ENCODE assay signal across 8 cellular contexts in genomic region chr17:75132018-75133000, GRCh38. TPM values are rescaled to one million over a fixed set of nuclear protein-coding genes. Genes with fewer than 3 reads are reported as not detected.
DNase-seq lines count a peak whose midpoint lies in the region; ATAC-seq and TF ChIP-seq lines count a peak whose summit lies in the region.
"Not testable (repeated sequence)": the region's sequence is repeated elsewhere in the genome, so short reads cannot be mapped to it uniquely, and the experiment has no call there.

No MANE protein-coding gene starts in this region.

- peaks cover 30% of the 10 kb centered on the region for H3K4me1 Mint-ChIP-seq in activated CD4-positive, alpha-beta T cell treated with anti-CD3 and anti-CD28 coated beads, Interleukin-2, amount 10 ng/mL, durations not matched to agents 7 days and 5 days

- TSS peak; percentile 61 for BruUV-seq in mammary epithelial cell (replicated peaks; lab: Mats Ljungman, UMichigan)

- CTCF ChIA-PET in activated CD4-positive, alpha-beta T cell treated with anti-CD3 and anti-CD28 coated beads, Interleukin-2, amount 10 ng/mL, durations not matched to agents 7 days and 5 days (lab: Charles Lee): interaction anchor here (0.6 to 13.8 kb wide), 20 partner anchors 9 to 1786 kb away, joined by 3 to 150 read pairs (median 4); partner anchors contain the start of gene MIF4GD
- CTCF ChIA-PET in mammary epithelial cell (lab: Charles Lee; ENCODE audit: low non-redundant PET): interaction anchor here (1.7 kb wide), 1 partner anchor 18 kb away, joined by 8 read pairs; no protein-coding TSS in a partner anchor

- dilution Hi-C loops in mammary epithelial cell (cut with HindIII; ENCODE audit: low sequenced_read_pairs): not testable (repeated sequence)

- in situ Hi-C loops in mammary epithelial cell (cut with MboI; ENCODE audit: low sequenced_read_pairs in 2 of 2): not testable (repeated sequence)

- H3K4me2 ChIP-seq in mammary epithelial cell (ENCODE audit: insufficient read depth, low read depth, low read length): peak overlapping the region; percentile 96
- peak overlapping the region; percentile 59 for H3K4me2 ChIP-seq in mesendoderm (ENCODE audit: low read length)

- peak overlapping the region; percentile 85 for H2AFZ ChIP-seq in mammary epithelial cell (ENCODE audit: low read depth, low read length)

- not testable (repeated sequence) for H4K20me1 ChIP-seq in mammary epithelial cell (ENCODE audit: insufficient read depth, low read length)

- WGBS in mammary epithelial cell (ENCODE audit: low coverage, missing lambda C conversion rate): 77% methylated on average over 22 of the region's 40 CpGs
- no CpG with 5 or more reads among the region's 40 CpGs for WGBS in mesendoderm (ENCODE audit: extremely low coverage, insufficient coverage, low lambda C conversion rate)
- WGBS in sigmoid colon, 2 donors: 79 to 81% methylated on average over 40 of the region's 40 CpGs
- WGBS in aorta, 2 donors: 80 to 82% methylated on average over 39 to 40 of the region's 40 CpGs

- TF ChIP-seq POLR2A in sigmoid colon (IDR thresholded peaks at IDR 0.05): not testable (repeated sequence)

- TF ChIP-seq EP300 in sigmoid colon (IDR thresholded peaks at IDR 0.05): not testable (repeated sequence)

- H3K56ac ChIP-seq in mesendoderm (ENCODE audit: low read length): peak overlapping the region; percentile 90

- H3K79me2 ChIP-seq in mammary epithelial cell (ENCODE audit: insufficient read depth, low read length): peaks cover 42% of the 10 kb centered on the region
- not testable (repeated sequence) for H3K79me2 ChIP-seq in mesendoderm (ENCODE audit: control insufficient read depth, insufficient read depth, low read length)

- not testable (repeated sequence) for H3K23ac ChIP-seq in mesendoderm (ENCODE audit: low read length)

- peak overlapping the region; percentile 69 for H3K18ac ChIP-seq in mesendoderm (ENCODE audit: low read length)

- not testable (repeated sequence) for H3K9me3 Mint-ChIP-seq in activated CD4-positive, alpha-beta T cell treated with anti-CD3 and anti-CD28 coated beads, Interleukin-2, amount 10 ng/mL, durations not matched to agents 7 days and 5 days

- peak overlapping the region; percentile 78 for H3K4me3 Mint-ChIP-seq in activated CD4-positive, alpha-beta T cell treated with anti-CD3 and anti-CD28 coated beads, Interleukin-2, amount 10 ng/mL, durations not matched to agents 7 days and 5 days

- H2BK120ac ChIP-seq in mesendoderm (ENCODE audit: low read depth, low read length): not testable (repeated sequence)

- H3K9me3 ChIP-seq in mammary epithelial cell (replicated peaks; ENCODE audit: insufficient read depth, low read length); sigmoid colon; aorta (ENCODE audit: control insufficient read depth, low read length): not testable (repeated sequence)

- not testable (repeated sequence) for H3K27me3 ChIP-seq in GM06990 (replicated peaks; ENCODE audit: control insufficient read depth, insufficient read depth, low read length); mammary epithelial cell (ENCODE audit: insufficient read depth, low read length); foreskin keratinocyte; mesendoderm (ENCODE audit: insufficient read depth, low read length, poor library complexity); sigmoid colon; aorta (ENCODE audit: control insufficient read depth in 1 of 2, insufficient read depth in 2 of 2, low read length in 1 of 2)

- peaks cover 25% of the 10 kb centered on the region for H3K4me1 ChIP-seq in mammary epithelial cell (ENCODE audit: insufficient read depth, low read length)
- H3K4me1 ChIP-seq in foreskin keratinocyte; mesendoderm (ENCODE audit: control insufficient read depth, low read depth, low read length); aorta (ENCODE audit: control insufficient read depth in 1 of 2, insufficient read depth in 2 of 2, low read length in 2 of 2): not testable (repeated sequence)
- H3K4me1 ChIP-seq in sigmoid colon: peaks cover 0 to 23% (median 11%) of the 10 kb centered on the region in 4 donors

- H3K36me3 Mint-ChIP-seq in activated CD4-positive, alpha-beta T cell treated with anti-CD3 and anti-CD28 coated beads, Interleukin-2, amount 10 ng/mL, durations not matched to agents 7 days and 5 days (ENCODE audit: low read depth): peaks cover 20% of the 10 kb centered on the region

- H3K4ac ChIP-seq in mesendoderm (ENCODE audit: low read depth, low read length): peak overlapping the region; percentile 87

- TF ChIP-seq CTCF in GM06990 (IDR thresholded peaks at IDR 0.05; ENCODE audit: insufficient read depth, low read length, poor library complexity, severe bottlenecking); mammary epithelial cell (conservative IDR thresholded peaks at IDR 0.05 in 1 of 2, IDR thresholded peaks at IDR 0.05 in 1 of 2; ENCODE audit: extremely low read depth in 1 of 2, insufficient read depth in 1 of 2, low read depth in 1 of 2, low read length in 2 of 2); foreskin keratinocyte (conservative IDR thresholded peaks at IDR 0.05); sigmoid colon (IDR thresholded peaks at IDR 0.05): not testable (repeated sequence)

- peaks cover 18% of the 10 kb centered on the region for H3K36me3 ChIP-seq in GM06990 (ENCODE audit: control insufficient read depth, insufficient read depth, low read length)
- not testable (repeated sequence) for H3K36me3 ChIP-seq in mammary epithelial cell (ENCODE audit: insufficient read depth, low read length); mesendoderm (ENCODE audit: control insufficient read depth, insufficient read depth, low read length); aorta (ENCODE audit: control insufficient read depth in 1 of 2, insufficient read depth in 2 of 2, low read length in 1 of 2)
- peaks cover 0 to 19% (median 5%) of the 10 kb centered on the region in 4 donors for H3K36me3 ChIP-seq in sigmoid colon

- DNase-seq in GM06990 (ENCODE audit: extremely low read depth, insufficient read length); activated CD4-positive, alpha-beta T cell treated with anti-CD3 and anti-CD28 coated beads, Interleukin-2, amount 10 ng/mL, durations not matched to agents 7 days and 5 days; mammary epithelial cell; foreskin keratinocyte; mesendoderm; sigmoid colon; aorta: not testable (repeated sequence)
- peak; percentile 24 for DNase-seq in NCI-H2171 (lab: John Stamatoyannopoulos, UW)

- H4K8ac ChIP-seq in mesendoderm (ENCODE audit: low read depth, low read length): peak overlapping the region; percentile 96

- H3K27ac ChIP-seq in mammary epithelial cell (ENCODE audit: insufficient read depth, low read depth, low read length): peak overlapping the region; percentile 67
- H3K27ac ChIP-seq in foreskin keratinocyte: peak overlapping the region; percentile 71
- H3K27ac ChIP-seq in mesendoderm (ENCODE audit: low read depth, low read length): peak overlapping the region; percentile 96
- H3K27ac ChIP-seq in sigmoid colon: peak overlapping the region; percentile 88 to 91 (median 88)
- H3K27ac ChIP-seq in aorta (ENCODE audit: low read depth in 1 of 2, low read length in 2 of 2): peak overlapping the region; percentile 16 to 78

- not testable (repeated sequence) for ATAC-seq in foreskin keratinocyte; aorta (ENCODE audit: low FRiP score)

- peak overlapping the region; percentile 88 for H3K27ac Mint-ChIP-seq in activated CD4-positive, alpha-beta T cell treated with anti-CD3 and anti-CD28 coated beads, Interleukin-2, amount 10 ng/mL, durations not matched to agents 7 days and 5 days

- POLR2A ChIA-PET in activated CD4-positive, alpha-beta T cell treated with anti-CD3 and anti-CD28 coated beads, Interleukin-2, amount 10 ng/mL, durations not matched to agents 7 days and 5 days (lab: Charles Lee): interaction anchor here (1.1 kb wide), 1 partner anchor 19 kb away, joined by 3 read pairs; no protein-coding TSS in a partner anchor

- not testable (repeated sequence) for H2BK15ac ChIP-seq in mesendoderm (replicated peaks; ENCODE audit: low read depth)

- not testable (repeated sequence) for H2AK5ac ChIP-seq in mesendoderm (ENCODE audit: low read length)

- H3K79me1 ChIP-seq in mesendoderm (ENCODE audit: low read length): not testable (repeated sequence)

- intact Hi-C loops in mammary epithelial cell (cut with micrococcal nuclease): loop anchor here (5.0 kb wide), 1 partner anchor 170 kb away; no protein-coding TSS in a partner anchor
- intact Hi-C loops in sigmoid colon (cut with DNase I): loop anchor here (5.0 kb wide), 1 partner anchor 50 kb away; the partner anchor contains the start of gene SUMO2
- intact Hi-C loops in aorta (cut with DNase I): not testable (repeated sequence)

- H4K5ac ChIP-seq in mesendoderm (ENCODE audit: low read length): not testable (repeated sequence)

- H3K4me3 ChIP-seq in GM06990 (replicated peaks; ENCODE audit: low read depth, low read length): peak overlapping the region; percentile 87
- H3K4me3 ChIP-seq in mammary epithelial cell (replicated peaks in 1 of 3; ENCODE audit: insufficient read depth in 1 of 3, low read depth in 2 of 3, low read length in 3 of 3): peak overlapping the region; percentile 72 to 97 (median 87)
- H3K4me3 ChIP-seq in mesendoderm (ENCODE audit: low read length): peak overlapping the region; percentile 30
- H3K4me3 ChIP-seq in sigmoid colon: peak overlapping the region; percentile 68 to 86 (median 74)
- peak overlapping the region; percentile 50 to 66 for H3K4me3 ChIP-seq in aorta (ENCODE audit: low read length in 2 of 2)

- H3K9ac ChIP-seq in mammary epithelial cell (ENCODE audit: insufficient read depth, low read length) (peak overlapping the region; percentile 72), mesendoderm (ENCODE audit: low read length) (peak overlapping the region; percentile 88)

- H3K27me3 Mint-ChIP-seq in activated CD4-positive, alpha-beta T cell treated with anti-CD3 and anti-CD28 coated beads, Interleukin-2, amount 10 ng/mL, durations not matched to agents 7 days and 5 days: not testable (repeated sequence)

- not testable (repeated sequence) for H2BK5ac ChIP-seq in mesendoderm (ENCODE audit: low read length)

RNA-seq across cellular contexts. Expression of gene NT5C, which starts 0.8 kb away (rescaled TPM):
- 10 to 100 TPM; 45.2 to 50.4 TPM for total RNA-seq in activated CD4-positive, alpha-beta T cell treated with anti-CD3 and anti-CD28 coated beads, Interleukin-2, amount 10 ng/mL, durations not matched to agents 7 days and 5 days
- total RNA-seq in mammary epithelial cell: 10 to 100 TPM; 45.7 to 65.7 TPM
- 37.9 TPM for polyA plus RNA-seq in mammary epithelial cell
- 27.5 TPM for polyA minus RNA-seq in mammary epithelial cell
- 76.5 and 76.8 TPM in 2 replicates for total RNA-seq in foreskin keratinocyte
- 109 and 111 TPM in 2 replicates for polyA plus RNA-seq in foreskin keratinocyte
- 52.7 TPM for polyA plus RNA-seq in mesendoderm (2013, experiment 1 of 2)
- 50.6 TPM for polyA plus RNA-seq in mesendoderm (2013, experiment 2 of 2)
- 100 to 1,000 TPM in 1 of 4 donors, 10 to 100 TPM in 3; 60.7 to 109 (median 82.4) TPM for total RNA-seq in sigmoid colon
- 100 to 1,000 TPM; 102 to 116 (median 110) TPM for polyA plus RNA-seq in sigmoid colon
- 10 to 100 TPM; 24.7 to 29.6 TPM for total RNA-seq in aorta
- polyA plus RNA-seq in aorta: 10 to 100 TPM; 28.7 to 93.0 TPM

RNA-seq across cellular contexts. Expression of gene JPT1, which starts 22.0 kb away (rescaled TPM):
- 100 to 1,000 TPM; 277 to 280 TPM for total RNA-seq in activated CD4-positive, alpha-beta T cell treated with anti-CD3 and anti-CD28 coated beads, Interleukin-2, amount 10 ng/mL, durations not matched to agents 7 days and 5 days
- total RNA-seq in mammary epithelial cell (100 to 1,000 TPM; 107 to 223 TPM), foreskin keratinocyte (463 and 622 TPM in 2 replicates), sigmoid colon (10 to 100 TPM; 17.5 to 19.1 (median 18.8) TPM), aorta (10 to 100 TPM; 16.0 to 18.3 TPM)
- polyA plus RNA-seq in mammary epithelial cell (280 TPM), foreskin keratinocyte (705 and 905 TPM in 2 replicates), sigmoid colon (100 to 1,000 TPM; 361 to 627 (median 471) TPM), aorta (100 to 1,000 TPM in 1 of 2 donors, 10 to 100 TPM in 1; 10.8 to 144 TPM)
- polyA minus RNA-seq in mammary epithelial cell: 110 TPM
- polyA plus RNA-seq in mesendoderm (2013, experiment 1 of 2): 721 TPM
- 717 TPM for polyA plus RNA-seq in mesendoderm (2013, experiment 2 of 2)

RNA-seq across cellular contexts. Expression of gene ARMC7, which starts 22.5 kb away (rescaled TPM):
- total RNA-seq in activated CD4-positive, alpha-beta T cell treated with anti-CD3 and anti-CD28 coated beads, Interleukin-2, amount 10 ng/mL, durations not matched to agents 7 days and 5 days: 10 to 100 TPM; 18.5 to 18.8 TPM
- total RNA-seq in mammary epithelial cell: 1 to 10 TPM; 2.8 to 8.3 TPM
- 8.6 TPM for polyA plus RNA-seq in mammary epithelial cell
- polyA minus RNA-seq in mammary epithelial cell: 4.9 TPM
- 3.5 and 4.4 TPM in 2 replicates for total RNA-seq in foreskin keratinocyte
- 5.8 and 6.5 TPM in 2 replicates for polyA plus RNA-seq in foreskin keratinocyte
- polyA plus RNA-seq in mesendoderm (2013, experiment 1 of 2): 14.7 TPM
- 14.5 TPM for polyA plus RNA-seq in mesendoderm (2013, experiment 2 of 2)
- total RNA-seq in sigmoid colon: 1 to 10 TPM; 3.2 to 7.8 (median 4.3) TPM
- polyA plus RNA-seq in sigmoid colon: 10 to 100 TPM; 15.0 to 18.9 (median 16.6) TPM
- 10 to 100 TPM in 1 of 2 donors, 1 to 10 TPM in 1; 8.7 to 19.4 TPM for total RNA-seq in aorta
- 1 to 10 TPM; 4.9 to 8.6 TPM for polyA plus RNA-seq in aorta

RNA-seq across cellular contexts. Expression of gene SLC16A5, which starts 44.6 kb away (rescaled TPM):
- 10 to 100 TPM; 11.4 to 12.2 TPM for total RNA-seq in activated CD4-positive, alpha-beta T cell treated with anti-CD3 and anti-CD28 coated beads, Interleukin-2, amount 10 ng/mL, durations not matched to agents 7 days and 5 days
- total RNA-seq in mammary epithelial cell (1 to 10 TPM; 3.5 to 7.1 TPM), foreskin keratinocyte (3.2 and 3.4 TPM in 2 replicates), sigmoid colon (10 to 100 TPM in 1 of 4 donors, 1 to 10 TPM in 3; 2.6 to 15.0 (median 6.4) TPM), aorta (10 to 100 TPM in 1 of 2 donors, 1 to 10 TPM in 1; 5.6 to 11.4 TPM)
- polyA plus RNA-seq in mammary epithelial cell (1.6 TPM), foreskin keratinocyte (2.0 and 2.2 TPM in 2 replicates), sigmoid colon (10 to 100 TPM in 2 of 3 donors, 1 to 10 TPM in 1; 6.6 to 31.1 (median 13.4) TPM), aorta (1 to 10 TPM; 7.8 to 7.9 TPM)
- polyA minus RNA-seq in mammary epithelial cell: 1.1 TPM
- 14.5 TPM for polyA plus RNA-seq in mesendoderm (2013, experiment 1 of 2)
- polyA plus RNA-seq in mesendoderm (2013, experiment 2 of 2): 13.3 TPM

RNA-seq across cellular contexts. Expression of gene SUMO2, which starts 50.5 kb away (rescaled TPM):
- 100 to 1,000 TPM; 527 to 642 TPM for total RNA-seq in activated CD4-positive, alpha-beta T cell treated with anti-CD3 and anti-CD28 coated beads, Interleukin-2, amount 10 ng/mL, durations not matched to agents 7 days and 5 days
- 100 to 1,000 TPM in 1 of 2 donors, 10 to 100 TPM in 1; 49.7 to 279 TPM for total RNA-seq in mammary epithelial cell
- polyA plus RNA-seq in mammary epithelial cell: 71.8 TPM
- polyA minus RNA-seq in mammary epithelial cell: 141 TPM
- 284 and 299 TPM in 2 replicates for total RNA-seq in foreskin keratinocyte
- 326 and 355 TPM in 2 replicates for polyA plus RNA-seq in foreskin keratinocyte
- polyA plus RNA-seq in mesendoderm (2013, experiment 1 of 2): 314 TPM
- 310 TPM for polyA plus RNA-seq in mesendoderm (2013, experiment 2 of 2)
- total RNA-seq in sigmoid colon: 100 to 1,000 TPM in 1 of 4 donors, 10 to 100 TPM in 3; 63.0 to 109 (median 87.1) TPM
- polyA plus RNA-seq in sigmoid colon: 100 to 1,000 TPM in 2 of 3 donors, 10 to 100 TPM in 1; 69.9 to 130 (median 117) TPM
- 100 to 1,000 TPM; 262 to 280 TPM for total RNA-seq in aorta
- polyA plus RNA-seq in aorta: 100 to 1,000 TPM in 1 of 2 donors, 10 to 100 TPM in 1; 96.2 to 113 TPM

Comparison
In these comparisons a context has a peak if more than half of its experiments do, and no peak if none do; other contexts are left out.
1. H3K4me3 ChIP-seq: peak in every context shown above with its lines; median percentile 87 in GM06990; 87 in mammary epithelial cell; 74 in sigmoid colon; 58 in aorta; 30 in mesendoderm.
2. RNA of gene JPT1, which starts 22.0 kb away (total RNA-seq): 463 to 622 TPM in foreskin keratinocyte, 277 to 280 TPM in activated CD4-positive, alpha-beta T cell treated with anti-CD3 and anti-CD28 coated beads, Interleukin-2, amount 10 ng/mL, durations not matched to agents 7 days and 5 days and 107 to 223 TPM in mammary epithelial cell; 17.5 to 19.1 TPM in sigmoid colon and 16.0 to 18.3 TPM in aorta; every median in the first group is over 4 times any median in the second.
3. Peak in every context shown above with its lines, with median percentiles within 50 percentile points of each other: H3K27ac ChIP-seq.